9 cellular contexts compared by ENCODE assay signal in genomic region chr13:98853791-98854191, GRCh38.
DNase-seq lines count a peak whose midpoint lies in the region; ATAC-seq and TF ChIP-seq lines count a peak whose summit lies in the region.
"Had no signal": no experiment of that assay in that cellular context is flagged by ENCODE, and none has a peak within 500 bp of the region (broad histone marks: within the 10 kb centered on the region; RNA-seq: fewer than 3 reads in every experiment).

No MANE protein-coding gene starts in this region.

- H3K27me3 Mint-ChIP-seq in stimulated activated naive CD8-positive, alpha-beta T cell treated with anti-CD3 and anti-CD28 coated beads, Interleukin-15, amount 100 ng/mL, for 72 hours = no peaks in the 10 kb centered on the region
- no peaks in the 10 kb centered on the region for H3K27me3 Mint-ChIP-seq in immature natural killer cell (ENCODE audit: low read depth in 3 of 3)

- H3K9me3 ChIP-seq in WERI-Rb-1 (ENCODE audit: severe bottlenecking) = no peaks in the 10 kb centered on the region
- H3K9me3 ChIP-seq: adrenal gland had no signal

- H3K4me3 ChIP-seq in brain microvascular endothelial cell (ENCODE audit: low read depth, low read length) (no peak overlapping the region), WERI-Rb-1 (ENCODE audit: low read depth, low read length) (no peak overlapping the region)
- H3K4me3 ChIP-seq: adrenal gland had no signal

- no peaks in the 10 kb centered on the region for H3K9me3 Mint-ChIP-seq in stimulated activated naive CD8-positive, alpha-beta T cell treated with anti-CD3 and anti-CD28 coated beads, Interleukin-15, amount 100 ng/mL, for 72 hours
- H3K9me3 Mint-ChIP-seq in immature natural killer cell = no peaks in the 10 kb centered on the region

- no peak overlapping the region for H3K27ac ChIP-seq in brain microvascular endothelial cell
- H3K27ac ChIP-seq in WERI-Rb-1 = no peak overlapping the region
- H3K27ac ChIP-seq: adrenal gland had no signal

- ATAC-seq in GM19468 (IDR thresholded peaks at IDR 0.05; ENCODE audit: extremely low read depth, unreplicated experiment) (peak; percentile 97), HG03469 (IDR thresholded peaks at IDR 0.05; ENCODE audit: unreplicated experiment) (peak; percentile 98)
- peak; percentile 100 for ATAC-seq in stimulated activated naive CD8-positive, alpha-beta T cell treated with anti-CD3 and anti-CD28 coated beads, Interleukin-15, amount 100 ng/mL, for 72 hours

- H3K27me3 ChIP-seq in brain microvascular endothelial cell (replicated peaks) = no peaks in the 10 kb centered on the region
- no peaks in the 10 kb centered on the region for H3K27me3 ChIP-seq in WERI-Rb-1 (ENCODE audit: insufficient read depth, low read depth, severe bottlenecking)
- H3K27me3 ChIP-seq: adrenal gland had no signal

- H3K36me3 ChIP-seq in brain microvascular endothelial cell (replicated peaks) = peaks cover 4% of the 10 kb centered on the region
- peaks cover 30% of the 10 kb centered on the region for H3K36me3 ChIP-seq in WERI-Rb-1

- H3K4me1 Mint-ChIP-seq in stimulated activated naive CD8-positive, alpha-beta T cell treated with anti-CD3 and anti-CD28 coated beads, Interleukin-15, amount 100 ng/mL, for 72 hours = peaks cover 12% of the 10 kb centered on the region
- no peaks in the 10 kb centered on the region for H3K4me1 Mint-ChIP-seq in immature natural killer cell

- in situ Hi-C loops in brain microvascular endothelial cell (cut with HindIII; ENCODE audit: low pct_ligation_motif_present, low sequenced_read_pairs) = no loop called here

- DNase-seq in EH (ENCODE audit: low read depth) (peak; percentile 66), brain microvascular endothelial cell (peak; percentile 24), NCI-H524 (lab: John Stamatoyannopoulos, UW) (no peak), immature natural killer cell (no peak), WERI-Rb-1 (no peak)
- DNase-seq in stimulated activated naive CD8-positive, alpha-beta T cell treated with anti-CD3 and anti-CD28 coated beads, Interleukin-15, amount 100 ng/mL, for 72 hours = peak; percentile 75 to 89

- H3K27ac Mint-ChIP-seq in stimulated activated naive CD8-positive, alpha-beta T cell treated with anti-CD3 and anti-CD28 coated beads, Interleukin-15, amount 100 ng/mL, for 72 hours = peak overlapping the region; percentile 42 to 95
- peak overlapping the region in 1 of 6 donors; percentile 22 for H3K27ac Mint-ChIP-seq in immature natural killer cell

- TF ChIP-seq CTCF in brain microvascular endothelial cell (IDR thresholded peaks at IDR 0.05; ENCODE audit: low read depth, low read length, missing control alignments) (no peak), WERI-Rb-1 (IDR thresholded peaks at IDR 0.05; ENCODE audit: low read depth, low read length) (no peak)

- peak overlapping the region; percentile 19 to 30 for H3K4me3 Mint-ChIP-seq in stimulated activated naive CD8-positive, alpha-beta T cell treated with anti-CD3 and anti-CD28 coated beads, Interleukin-15, amount 100 ng/mL, for 72 hours
- H3K4me3 Mint-ChIP-seq in immature natural killer cell = no peak overlapping the region

- peaks cover 25 to 59% (median 35%) of the 10 kb centered on the region in 3 donors for H3K36me3 Mint-ChIP-seq in immature natural killer cell

Comparison
In these comparisons a context has a peak if more than half of its experiments do, and no peak if none do; other contexts are left out.
1. DNase-seq: peak in EH (single experiment), brain microvascular endothelial cell (single experiment) and stimulated activated naive CD8-positive, alpha-beta T cell treated with anti-CD3 and anti-CD28 coated beads, Interleukin-15, amount 100 ng/mL, for 72 hours (2 of 2); none in NCI-H524 (0 of 2), immature natural killer cell (0 of 3) and WERI-Rb-1 (single experiment).
2. H3K4me3 Mint-ChIP-seq: peak in stimulated activated naive CD8-positive, alpha-beta T cell treated with anti-CD3 and anti-CD28 coated beads, Interleukin-15, amount 100 ng/mL, for 72 hours (2 of 2); none in immature natural killer cell (0 of 5).
3. Peak in every context shown above with its lines, with median percentiles within 50 percentile points of each other: ATAC-seq.